Comparison of ENCODE assay signal across 12 cellular contexts in the genomic region with DNA sequence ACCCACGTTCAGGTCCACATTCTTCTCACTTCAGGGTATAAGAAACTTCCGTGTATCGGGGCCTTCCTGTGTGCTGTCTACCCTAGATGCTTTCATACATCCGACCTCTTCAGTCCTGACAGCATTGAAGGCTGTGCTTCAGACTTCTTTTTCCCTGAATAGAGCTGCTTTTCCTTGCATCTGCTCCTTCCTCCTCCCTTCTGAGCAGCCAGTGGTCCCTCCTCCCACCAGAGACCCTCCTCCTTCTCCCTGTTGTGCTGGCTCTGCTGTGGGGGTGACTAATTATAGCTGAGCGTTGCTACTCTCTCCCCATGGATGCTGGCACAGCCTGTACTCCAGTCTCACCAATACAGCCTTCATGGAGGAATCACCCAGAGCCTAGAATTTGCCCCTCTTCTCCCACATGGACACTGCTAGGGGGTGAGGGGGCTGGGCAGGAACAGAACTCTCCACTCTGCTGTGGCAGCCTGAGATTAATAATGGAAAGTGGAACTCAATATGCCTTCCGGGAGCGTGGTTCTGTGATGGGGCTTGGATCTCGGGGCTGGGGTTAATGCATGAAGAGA. TPM values are rescaled to one million over a fixed set of nuclear protein-coding genes. Genes with fewer than 3 reads are reported as not detected.
DNase-seq lines count a peak whose midpoint lies in the region; ATAC-seq and TF ChIP-seq lines count a peak whose summit lies in the region.
"Had no signal": no experiment of that assay in that cellular context is flagged by ENCODE, and none has a peak within 500 bp of the region (broad histone marks: within the 10 kb centered on the region; RNA-seq: fewer than 3 reads in every experiment).

No MANE protein-coding gene starts in this region.

- no peak overlapping the region for H2AFZ ChIP-seq in HCT116 (ENCODE audit: low read depth, low read length, poor library complexity, severe bottlenecking)

- BruUV-seq in HCT116 (replicated peaks; lab: Mats Ljungman, UMichigan): no TSS peak

- H3K4me1 ChIP-seq in BLaER1 treated with 17β-estradiol and CSF1 and Interleukin-3, amounts not matched to agents 10 nM and 100 nM: peaks cover 29 to 65% (median 57%) of the 10 kb centered on the region in 10 experiments
- H3K4me1 ChIP-seq in HCT116 (ENCODE audit: control insufficient read depth in 1 of 2, insufficient read depth in 2 of 2, low read length in 2 of 2): peaks cover 17 to 41% of the 10 kb centered on the region in 2 experiments
- peaks cover 35% of the 10 kb centered on the region for H3K4me1 ChIP-seq in adipocyte (ENCODE audit: control insufficient read depth, insufficient read depth, low read length)

- H3K27ac ChIP-seq in BLaER1 treated with 17β-estradiol and CSF1 and Interleukin-3, amounts not matched to agents 10 nM and 100 nM: no peak overlapping the region
- no peak overlapping the region for H3K27ac ChIP-seq in HCT116 (ENCODE audit: low read depth, low read length)

- peak overlapping the region in 7 of 8 donors; percentile 77 to 96 (median 84) for H3K4me3 Mint-ChIP-seq in naive B cell

- peaks cover 32 to 35% (median 32%) of the 10 kb centered on the region in 3 donors for H3K4me1 Mint-ChIP-seq in naive B cell

- H3K4me2 ChIP-seq in BLaER1 treated with 17β-estradiol and CSF1 and Interleukin-3, amounts not matched to agents 10 nM and 100 nM: peak overlapping the region; percentile 92 to 100 (median 98)
- H3K4me2 ChIP-seq in HCT116 (ENCODE audit: low read length): peak overlapping the region; percentile 94

- H3K27me3 ChIP-seq in BLaER1 treated with 17β-estradiol and CSF1 and Interleukin-3, amounts not matched to agents 10 nM and 100 nM: peaks cover 23 to 32% (median 29%) of the 10 kb centered on the region in 11 experiments
- H3K27me3 ChIP-seq in HCT116 (ENCODE audit: insufficient read depth, low read length): no peaks in the 10 kb centered on the region
- no peaks in the 10 kb centered on the region for H3K27me3 ChIP-seq in adipocyte (replicated peaks; ENCODE audit: control insufficient read depth, insufficient read depth, low read length)

- TF ChIP-seq POLR2A in HCT116 (IDR thresholded peaks at IDR 0.05; ENCODE audit: borderline replicate concordance, extremely low read depth, insufficient read depth, insufficient read length): no peak

- H4K20me1 ChIP-seq in BLaER1 treated with 17β-estradiol and CSF1 and Interleukin-3, amounts not matched to agents 10 nM and 100 nM: peaks cover 0 to 31% (median 13%) of the 10 kb centered on the region in 11 experiments; a peak in 15 of 22 replicates
- H4K20me1 ChIP-seq in HCT116 (ENCODE audit: insufficient read depth): no peaks in the 10 kb centered on the region

- H3K9me3 ChIP-seq in BLaER1 treated with 17β-estradiol and CSF1 and Interleukin-3, amounts not matched to agents 10 nM and 100 nM (replicated peaks in 1 of 11): no peaks in the 10 kb centered on the region
- no peaks in the 10 kb centered on the region for H3K9me3 ChIP-seq in HCT116 (ENCODE audit: control insufficient read depth in 1 of 2, insufficient read depth in 1 of 2, low read depth in 1 of 2, low read length in 2 of 2)
- no peaks in the 10 kb centered on the region for H3K9me3 ChIP-seq in adipocyte (ENCODE audit: control insufficient read depth, low read length)

- POLR2A ChIA-PET in HCT116 (lab: Charles Lee): interaction anchor here (1.1 kb wide), 1 partner anchor 13 kb away, joined by 3 read pairs; no protein-coding TSS in a partner anchor

- no peaks in the 10 kb centered on the region for H3K36me3 ChIP-seq in BLaER1 treated with 17β-estradiol and CSF1 and Interleukin-3, amounts not matched to agents 10 nM and 100 nM
- H3K36me3 ChIP-seq in HCT116 (ENCODE audit: control insufficient read depth in 1 of 2, insufficient read depth in 2 of 2, low read length in 2 of 2): no peaks in the 10 kb centered on the region; a peak in 1 of 4 replicates
- no peaks in the 10 kb centered on the region for H3K36me3 ChIP-seq in adipocyte (ENCODE audit: control insufficient read depth, insufficient read depth, low read length, severe bottlenecking)

- no peak for TF ChIP-seq CTCF in HCT116 (IDR thresholded peaks at IDR 0.05 in 2 of 3, conservative IDR thresholded peaks at IDR 0.05 in 1 of 3; ENCODE audit: borderline replicate concordance in 1 of 3, insufficient read depth in 1 of 3, low read depth in 2 of 3, low read length in 2 of 3)

- no peaks in the 10 kb centered on the region for H3K36me3 Mint-ChIP-seq in naive B cell

- peak overlapping the region in 2 of 10 experiments; percentile 73 to 84; a peak in 2 of 20 replicates for H3K4me3 ChIP-seq in BLaER1 treated with 17β-estradiol and CSF1 and Interleukin-3, amounts not matched to agents 10 nM and 100 nM
- H3K4me3 ChIP-seq in HCT116 (replicated peaks in 1 of 2; ENCODE audit: low read depth in 1 of 2, low read length in 2 of 2) (peak overlapping the region; percentile 71 to 92; a peak in 2 of 4 replicates), adipocyte (ENCODE audit: low read length) (peak overlapping the region; percentile 92)

- peak overlapping the region in 4 of 6 donors; percentile 2 to 91 (median 68) for H3K27ac Mint-ChIP-seq in naive B cell

- RAD21 ChIA-PET in HCT116 (lab: Charles Lee; ENCODE audit: low non-redundant PET in 1 of 2, low total read pairs in 2 of 2, uncharacterized antibody in 2 of 2, unreplicated experiment in 2 of 2): no interaction called here

- H3K9ac ChIP-seq in BLaER1 treated with 17β-estradiol and CSF1 and Interleukin-3, amounts not matched to agents 10 nM and 100 nM: peak overlapping the region in 2 of 11 experiments; percentile 83 to 86; a peak in 2 of 22 replicates
- H3K9ac ChIP-seq in HCT116 (ENCODE audit: low read length) (peak overlapping the region; percentile 87; the same call in 1 of the 2 replicates), adipocyte (ENCODE audit: low read length) (peak overlapping the region; percentile 83)

- H3K27me3 Mint-ChIP-seq in naive B cell: peaks cover 0 to 33% (median 23%) of the 10 kb centered on the region in 3 donors

- CTCF ChIA-PET in HCT116 (lab: Charles Lee): interaction anchor here (4.4 kb wide), 1 partner anchor 11 kb away, joined by 17 read pairs; no protein-coding TSS in a partner anchor

- no peak for ATAC-seq in HCT116
- no peak for ATAC-seq in naive B cell (ENCODE audit: low read depth in 2 of 2)
- no peak for ATAC-seq in HG02798 (IDR thresholded peaks at IDR 0.05; ENCODE audit: poor library complexity, unreplicated experiment)
- ATAC-seq: right cardiac atrium had no signal

- peaks cover 12% of the 10 kb centered on the region for H3K79me2 ChIP-seq in HCT116 (ENCODE audit: insufficient read depth, low read length)

- intact Hi-C loops in HCT116 (cut with micrococcal nuclease): loop anchor here (5.0 kb wide), 1 partner anchor 167 kb away; a partner anchor contains a TSS

- no peaks in the 10 kb centered on the region for H3K9me2 ChIP-seq in HCT116 (ENCODE audit: insufficient read depth)

- no peak for DNase-seq in HCT116 (ENCODE audit: low read depth, low spot score)
- no peak for DNase-seq in adipocyte (ENCODE audit: low read depth)
- no peak for DNase-seq in naive B cell
- DNase-seq in activated CD4-positive, CD25-positive, alpha-beta regulatory T cell treated with anti-CD3 and anti-CD28 coated beads, Interleukin-2, amount 50 U/mL, for 72 hours: no peak
- no peak for DNase-seq in NCI-H526 (lab: John Stamatoyannopoulos, UW)
- no peak for DNase-seq in MV-4-11 (lab: John Stamatoyannopoulos, UW)
- DNase-seq: effector memory CD4-positive, alpha-beta T cell; GDM1; NCI-H1048 had no signal

- no peak for TF ChIP-seq RAD21 in HCT116 (IDR thresholded peaks at IDR 0.05; ENCODE audit: low read depth)

- no peaks in the 10 kb centered on the region for H3K9me3 Mint-ChIP-seq in naive B cell

TF ChIP-seq in HCT116, 20 proteins besides CTCF, POLR2A, EP300 and RAD21 (continues in another document):
- TF ChIP-seq JUND (IDR thresholded peaks at IDR 0.05): no peak
- TF ChIP-seq, protein P1, sequence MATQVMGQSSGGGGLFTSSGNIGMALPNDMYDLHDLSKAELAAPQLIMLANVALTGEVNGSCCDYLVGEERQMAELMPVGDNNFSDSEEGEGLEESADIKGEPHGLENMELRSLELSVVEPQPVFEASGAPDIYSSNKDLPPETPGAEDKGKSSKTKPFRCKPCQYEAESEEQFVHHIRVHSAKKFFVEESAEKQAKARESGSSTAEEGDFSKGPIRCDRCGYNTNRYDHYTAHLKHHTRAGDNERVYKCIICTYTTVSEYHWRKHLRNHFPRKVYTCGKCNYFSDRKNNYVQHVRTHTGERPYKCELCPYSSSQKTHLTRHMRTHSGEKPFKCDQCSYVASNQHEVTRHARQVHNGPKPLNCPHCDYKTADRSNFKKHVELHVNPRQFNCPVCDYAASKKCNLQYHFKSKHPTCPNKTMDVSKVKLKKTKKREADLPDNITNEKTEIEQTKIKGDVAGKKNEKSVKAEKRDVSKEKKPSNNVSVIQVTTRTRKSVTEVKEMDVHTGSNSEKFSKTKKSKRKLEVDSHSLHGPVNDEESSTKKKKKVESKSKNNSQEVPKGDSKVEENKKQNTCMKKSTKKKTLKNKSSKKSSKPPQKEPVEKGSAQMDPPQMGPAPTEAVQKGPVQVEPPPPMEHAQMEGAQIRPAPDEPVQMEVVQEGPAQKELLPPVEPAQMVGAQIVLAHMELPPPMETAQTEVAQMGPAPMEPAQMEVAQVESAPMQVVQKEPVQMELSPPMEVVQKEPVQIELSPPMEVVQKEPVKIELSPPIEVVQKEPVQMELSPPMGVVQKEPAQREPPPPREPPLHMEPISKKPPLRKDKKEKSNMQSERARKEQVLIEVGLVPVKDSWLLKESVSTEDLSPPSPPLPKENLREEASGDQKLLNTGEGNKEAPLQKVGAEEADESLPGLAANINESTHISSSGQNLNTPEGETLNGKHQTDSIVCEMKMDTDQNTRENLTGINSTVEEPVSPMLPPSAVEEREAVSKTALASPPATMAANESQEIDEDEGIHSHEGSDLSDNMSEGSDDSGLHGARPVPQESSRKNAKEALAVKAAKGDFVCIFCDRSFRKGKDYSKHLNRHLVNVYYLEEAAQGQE (IDR thresholded peaks at IDR 0.05; ENCODE audit: low read depth): no peak

RNA-seq across cellular contexts. Expression of a gene that starts 1.1 kb away (rescaled TPM):
- 5.6 TPM for total RNA-seq in HCT116 (2021; ENCODE audit: unreplicated experiment)
- polyA plus RNA-seq in HCT116 (2012): 5.4 and 6.7 TPM in 2 replicates
- polyA plus RNA-seq in naive B cell (ENCODE audit: low read depth in 6 of 6): under 1 TPM in 4 of 6 donors, not detected in 2; 0.08 to 0.14 (median 0.10) TPM

RNA-seq across cellular contexts. Expression of a gene that starts 2.6 kb away (rescaled TPM):
- 69.2 TPM for total RNA-seq in HCT116 (2021; ENCODE audit: unreplicated experiment)
- 46.5 and 50.2 TPM in 2 replicates for polyA plus RNA-seq in HCT116 (2012)
- polyA plus RNA-seq in naive B cell (ENCODE audit: low read depth in 6 of 6): 1 to 10 TPM; 1.4 to 4.8 (median 2.3) TPM

RNA-seq across cellular contexts. Expression of a gene that starts 22.9 kb away (rescaled TPM):
- 36.1 TPM for total RNA-seq in HCT116 (2021; ENCODE audit: unreplicated experiment)
- polyA plus RNA-seq in HCT116 (2012): 40.8 and 44.3 TPM in 2 replicates
- 10 to 100 TPM; 44.9 to 66.7 (median 55.0) TPM for polyA plus RNA-seq in naive B cell (ENCODE audit: low read depth in 6 of 6)

RNA-seq across cellular contexts. Expression of a gene that starts 29.5 kb away (rescaled TPM):
- total RNA-seq in HCT116 (2021; ENCODE audit: unreplicated experiment): 38.5 TPM
- 29.2 and 34.0 TPM in 2 replicates for polyA plus RNA-seq in HCT116 (2012)
- polyA plus RNA-seq in naive B cell (ENCODE audit: low read depth in 6 of 6): 1 to 10 TPM in 1 of 6 donors, under 1 TPM in 4, not detected in 1; 0.13 to 6.0 (median 0.62) TPM

RNA-seq across cellular contexts. Expression of a gene that starts 50.9 kb away (rescaled TPM):
- total RNA-seq in HCT116 (2021; ENCODE audit: unreplicated experiment): 45.8 TPM
- 53.4 and 60.6 TPM in 2 replicates for polyA plus RNA-seq in HCT116 (2012)
- polyA plus RNA-seq in naive B cell (ENCODE audit: low read depth in 6 of 6): under 1 TPM in 5 of 6 donors, not detected in 1; 0.14 to 0.48 (median 0.39) TPM
